In the genomic region with DNA sequence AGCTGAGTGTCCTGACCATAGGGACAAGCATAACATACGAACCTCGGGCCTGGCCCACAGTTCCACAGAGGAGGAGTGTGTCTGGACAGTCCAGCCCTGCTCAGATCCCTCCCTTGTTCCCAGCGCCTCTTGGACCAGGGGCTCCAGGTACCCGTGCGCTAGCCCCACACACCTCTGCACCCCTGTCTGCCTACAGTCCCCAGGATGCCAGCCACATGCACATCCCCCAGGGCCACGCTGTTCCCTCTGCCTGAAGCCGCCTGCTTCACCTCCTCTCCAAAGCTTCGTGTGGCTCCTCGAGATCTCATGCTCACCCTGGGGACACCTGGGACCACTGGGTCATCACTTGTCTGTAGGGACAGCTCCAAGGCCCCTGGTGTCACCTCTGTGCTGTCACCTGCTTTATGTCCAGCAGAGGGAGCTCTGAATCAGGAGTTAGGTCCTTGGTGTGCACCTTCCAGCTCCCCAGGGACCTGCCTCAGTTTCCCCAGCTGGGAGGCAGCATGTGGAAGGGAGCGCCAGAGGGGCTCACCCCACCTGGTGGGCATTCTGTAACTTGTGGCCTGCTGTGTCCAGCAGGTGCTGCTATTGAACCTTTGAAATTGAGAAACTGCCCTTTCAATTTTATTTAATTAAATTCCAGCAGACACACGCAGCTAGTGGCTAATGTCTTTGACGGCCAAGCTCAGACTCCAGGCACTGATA, we compare ENCODE assay signal across 2 cellular contexts.
TF ChIP-seq lines count a peak whose summit lies in the region.

No MANE protein-coding gene starts in this region.

TF ChIP-seq in H1, 55 proteins besides CTCF, POLR2A, EP300 and RAD21:
- TF ChIP-seq ASH2L (IDR thresholded peaks at IDR 0.05; ENCODE audit: low read length) (peak; percentile 16), POLR2AphosphoS5 (IDR thresholded peaks at IDR 0.05; ENCODE audit: low read depth, low read length) (no peak)
TF ChIP-seq in H1: peak in this region for 1.

TF ChIP-seq in neural cell, 6 proteins besides CTCF, POLR2A, EP300 and RAD21:
- TF ChIP-seq TAF1 (IDR thresholded peaks at IDR 0.05; ENCODE audit: low read depth) (no peak), SMC3 (conservative IDR thresholded peaks at IDR 0.05; ENCODE audit: poor library complexity) (peak; percentile 81)
TF ChIP-seq in neural cell: peak in this region for 1.
